Comparison of ENCODE assay signal across 10 cellular contexts in the genomic region with DNA sequence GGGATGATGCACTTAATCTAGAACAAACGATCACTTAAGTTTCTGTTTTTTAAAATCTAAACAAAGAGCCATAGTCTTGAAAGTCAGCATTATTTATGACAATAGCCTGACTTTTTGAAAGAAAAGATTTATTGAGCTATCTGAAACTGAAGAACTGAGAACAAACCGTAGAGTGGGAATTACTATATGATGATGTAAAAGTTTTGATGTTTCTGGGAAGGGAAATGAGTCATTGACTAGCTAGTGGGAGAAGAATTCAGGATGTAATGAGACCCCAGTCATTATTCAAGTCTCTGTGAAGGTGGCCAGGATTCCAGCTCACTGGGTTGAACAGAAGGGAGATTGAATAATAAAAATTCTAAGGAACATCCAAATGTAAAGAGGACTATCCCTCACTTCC.
A peak's percentile ranks its signal among the peaks of the same experiment; 100 is the strongest.
DNase-seq lines count a peak whose midpoint lies in the region; ATAC-seq and TF ChIP-seq lines count a peak whose summit lies in the region.
"Had no signal": no experiment of that assay in that cellular context is flagged by ENCODE, and none has a peak within 500 bp of the region (broad histone marks: within the 10 kb centered on the region; RNA-seq: fewer than 3 reads in every experiment).

No MANE protein-coding gene starts in this region.

- no peak overlapping the region for H3K27ac Mint-ChIP-seq in WTC11
- H3K27ac Mint-ChIP-seq in activated T-cell treated with anti-CD3 and anti-CD28 coated beads, Interleukin-2, amount 50 U/mL, for 72 hours, result no peak overlapping the region

- no peak for TF ChIP-seq CTCF in astrocyte of the spinal cord (IDR thresholded peaks at IDR 0.05; ENCODE audit: low read depth, low read length)
- TF ChIP-seq CTCF in hepatocyte (IDR thresholded peaks at IDR 0.05; ENCODE audit: poor library complexity), result no peak
- no peak for TF ChIP-seq CTCF in WTC11 (IDR thresholded peaks at IDR 0.05)

- H2AFZ ChIP-seq in ACC112 (ENCODE audit: low read length, unreplicated experiment) (no peak overlapping the region), hepatocyte (no peak overlapping the region)

- H3K79me2 ChIP-seq in ACC112 (ENCODE audit: control insufficient read depth, insufficient read depth, low read length, unreplicated experiment) (no peaks in the 10 kb centered on the region), hepatocyte (no peaks in the 10 kb centered on the region)

- no peaks in the 10 kb centered on the region for H3K9me3 Mint-ChIP-seq in activated T-cell treated with anti-CD3 and anti-CD28 coated beads, Interleukin-2, amount 50 U/mL, for 4 hours
- peaks cover 4% of the 10 kb centered on the region; the same call in 1 of the 2 replicates for H3K9me3 Mint-ChIP-seq in WTC11
- H3K9me3 Mint-ChIP-seq in activated T-cell treated with anti-CD3 and anti-CD28 coated beads, Interleukin-2, amount 50 U/mL, for 72 hours, result no peaks in the 10 kb centered on the region

- no peaks in the 10 kb centered on the region for H3K9me3 ChIP-seq in hepatocyte (ENCODE audit: low read depth)

- H3K4me3 ChIP-seq in ACC112 (ENCODE audit: low read depth, low read length) (peak overlapping the region; percentile 36; the same call in 1 of the 2 replicates), astrocyte of the spinal cord (ENCODE audit: low read depth, low read length) (no peak overlapping the region), hepatocyte (no peak overlapping the region)

- H3K4me3 Mint-ChIP-seq in activated T-cell treated with anti-CD3 and anti-CD28 coated beads, Interleukin-2, amount 50 U/mL, for 4 hours, result no peak overlapping the region
- no peak overlapping the region for H3K4me3 Mint-ChIP-seq in WTC11
- no peak overlapping the region for H3K4me3 Mint-ChIP-seq in activated T-cell treated with anti-CD3 and anti-CD28 coated beads, Interleukin-2, amount 50 U/mL, for 72 hours

- CTCF ChIA-PET in WTC11 (lab: Charles Lee), result no interaction called here

- no peak for ATAC-seq in activated T-cell treated with anti-CD3 and anti-CD28 coated beads, Interleukin-2, amount 50 U/mL, for 4 hours
- ATAC-seq in WTC11, result no peak
- ATAC-seq in activated T-cell treated with anti-CD3 and anti-CD28 coated beads, Interleukin-2, amount 50 U/mL, for 72 hours (replicated peaks in 1 of 2), result no peak

- H3K27me3 Mint-ChIP-seq in activated T-cell treated with anti-CD3 and anti-CD28 coated beads, Interleukin-2, amount 50 U/mL, for 4 hours (ENCODE audit: low read depth), result no peaks in the 10 kb centered on the region
- H3K27me3 Mint-ChIP-seq in WTC11 (ENCODE audit: low read depth), result no peaks in the 10 kb centered on the region
- H3K27me3 Mint-ChIP-seq in activated T-cell treated with anti-CD3 and anti-CD28 coated beads, Interleukin-2, amount 50 U/mL, for 72 hours (ENCODE audit: low read depth), result peaks cover 6% of the 10 kb centered on the region

- no peaks in the 10 kb centered on the region for H3K4me1 Mint-ChIP-seq in activated T-cell treated with anti-CD3 and anti-CD28 coated beads, Interleukin-2, amount 50 U/mL, for 4 hours (ENCODE audit: low read depth)
- peaks cover 42% of the 10 kb centered on the region for H3K4me1 Mint-ChIP-seq in WTC11
- no peaks in the 10 kb centered on the region for H3K4me1 Mint-ChIP-seq in activated T-cell treated with anti-CD3 and anti-CD28 coated beads, Interleukin-2, amount 50 U/mL, for 72 hours (ENCODE audit: low read depth)

- no peaks in the 10 kb centered on the region for H3K36me3 Mint-ChIP-seq in activated T-cell treated with anti-CD3 and anti-CD28 coated beads, Interleukin-2, amount 50 U/mL, for 4 hours (ENCODE audit: insufficient read depth)
- no peaks in the 10 kb centered on the region for H3K36me3 Mint-ChIP-seq in WTC11
- no peaks in the 10 kb centered on the region for H3K36me3 Mint-ChIP-seq in activated T-cell treated with anti-CD3 and anti-CD28 coated beads, Interleukin-2, amount 50 U/mL, for 72 hours (ENCODE audit: insufficient read depth in 2 of 2)

- no peak overlapping the region for H3K4me2 ChIP-seq in hepatocyte
- H3K4me2 ChIP-seq: KMS-11 had no signal

- peak overlapping the region; percentile 90 for H3K27ac ChIP-seq in ACC112 (ENCODE audit: low read depth, low read length)
- H3K27ac ChIP-seq in hepatocyte, result peak overlapping the region; percentile 45
- H3K27ac ChIP-seq: KMS-11 had no signal

- DNase-seq in HT1080 (ENCODE audit: low read depth) (peak; percentile 93), astrocyte of the spinal cord (ENCODE audit: low read depth, low spot score) (peak; percentile 95), hepatocyte (ENCODE audit: low spot score) (no peak), HUDEP-2 (lab: John Stamatoyannopoulos, UW; ENCODE audit: unreplicated experiment in 76 of 76) (no peak), WTC11 (ENCODE audit: low spot score) (no peak)
- DNase-seq in activated T-cell treated with anti-CD3 and anti-CD28 coated beads, Interleukin-2, amount 50 U/mL, for 4 hours, result no peak
- DNase-seq in activated T-cell treated with anti-CD3 and anti-CD28 coated beads, Interleukin-2, amount 50 U/mL, for 72 hours, result no peak
- DNase-seq: NCI-H2171 had no signal

- WGBS in hepatocyte (ENCODE audit: low lambda C conversion rate, missing lambda C conversion rate), result 60% methylated on average over 2 of the region's 2 CpGs

- in situ Hi-C loops in astrocyte of the spinal cord (cut with HindIII; ENCODE audit: low sequenced_read_pairs), result no loop called here

- H3K36me3 ChIP-seq in ACC112 (ENCODE audit: insufficient read depth, low read length), result no peaks in the 10 kb centered on the region
- H3K36me3 ChIP-seq in hepatocyte (replicated peaks; ENCODE audit: insufficient read depth, low read depth), result no peaks in the 10 kb centered on the region

- POLR2A ChIA-PET in WTC11 (lab: Charles Lee), result no interaction called here

- H3K4me1 ChIP-seq in ACC112 (ENCODE audit: control insufficient read depth, insufficient read depth, low read length, unreplicated experiment) (peaks cover 21% of the 10 kb centered on the region), hepatocyte (ENCODE audit: insufficient read depth) (no peaks in the 10 kb centered on the region)

- H3K9me2 ChIP-seq in hepatocyte (replicated peaks; ENCODE audit: insufficient read depth), result no peaks in the 10 kb centered on the region

- H3K27me3 ChIP-seq in ACC112 (ENCODE audit: insufficient read depth, low read length), result no peaks in the 10 kb centered on the region
- H3K27me3 ChIP-seq in hepatocyte, result no peaks in the 10 kb centered on the region

- H4K20me1 ChIP-seq in hepatocyte (ENCODE audit: insufficient read depth, poor library complexity, severe bottlenecking), result no peaks in the 10 kb centered on the region

TF ChIP-seq in WTC11, 78 proteins besides CTCF, POLR2A, EP300 and RAD21:
- no peak for TF ChIP-seq NR2C2 (CRISPR knock-in tag; IDR thresholded peaks at IDR 0.05)
- no peak for TF ChIP-seq JAZF1 (CRISPR knock-in tag; IDR thresholded peaks at IDR 0.05)
- TF ChIP-seq ZNF121 (CRISPR knock-in tag; IDR thresholded peaks at IDR 0.05), result no peak
- TF ChIP-seq, protein P1, sequence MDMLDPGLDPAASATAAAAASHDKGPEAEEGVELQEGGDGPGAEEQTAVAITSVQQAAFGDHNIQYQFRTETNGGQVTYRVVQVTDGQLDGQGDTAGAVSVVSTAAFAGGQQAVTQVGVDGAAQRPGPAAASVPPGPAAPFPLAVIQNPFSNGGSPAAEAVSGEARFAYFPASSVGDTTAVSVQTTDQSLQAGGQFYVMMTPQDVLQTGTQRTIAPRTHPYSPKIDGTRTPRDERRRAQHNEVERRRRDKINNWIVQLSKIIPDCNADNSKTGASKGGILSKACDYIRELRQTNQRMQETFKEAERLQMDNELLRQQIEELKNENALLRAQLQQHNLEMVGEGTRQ (CRISPR knock-in tag; IDR thresholded peaks at IDR 0.05), result no peak
- TF ChIP-seq ZNF232 (CRISPR knock-in tag; IDR thresholded peaks at IDR 0.05), result no peak
- TF ChIP-seq SMAD4 (CRISPR knock-in tag; IDR thresholded peaks at IDR 0.05), result no peak
- no peak for TF ChIP-seq PRRX2 (CRISPR knock-in tag; IDR thresholded peaks at IDR 0.05)
- TF ChIP-seq GTF2I (CRISPR knock-in tag; conservative IDR thresholded peaks at IDR 0.05), result no peak
- TF ChIP-seq, protein P2, sequence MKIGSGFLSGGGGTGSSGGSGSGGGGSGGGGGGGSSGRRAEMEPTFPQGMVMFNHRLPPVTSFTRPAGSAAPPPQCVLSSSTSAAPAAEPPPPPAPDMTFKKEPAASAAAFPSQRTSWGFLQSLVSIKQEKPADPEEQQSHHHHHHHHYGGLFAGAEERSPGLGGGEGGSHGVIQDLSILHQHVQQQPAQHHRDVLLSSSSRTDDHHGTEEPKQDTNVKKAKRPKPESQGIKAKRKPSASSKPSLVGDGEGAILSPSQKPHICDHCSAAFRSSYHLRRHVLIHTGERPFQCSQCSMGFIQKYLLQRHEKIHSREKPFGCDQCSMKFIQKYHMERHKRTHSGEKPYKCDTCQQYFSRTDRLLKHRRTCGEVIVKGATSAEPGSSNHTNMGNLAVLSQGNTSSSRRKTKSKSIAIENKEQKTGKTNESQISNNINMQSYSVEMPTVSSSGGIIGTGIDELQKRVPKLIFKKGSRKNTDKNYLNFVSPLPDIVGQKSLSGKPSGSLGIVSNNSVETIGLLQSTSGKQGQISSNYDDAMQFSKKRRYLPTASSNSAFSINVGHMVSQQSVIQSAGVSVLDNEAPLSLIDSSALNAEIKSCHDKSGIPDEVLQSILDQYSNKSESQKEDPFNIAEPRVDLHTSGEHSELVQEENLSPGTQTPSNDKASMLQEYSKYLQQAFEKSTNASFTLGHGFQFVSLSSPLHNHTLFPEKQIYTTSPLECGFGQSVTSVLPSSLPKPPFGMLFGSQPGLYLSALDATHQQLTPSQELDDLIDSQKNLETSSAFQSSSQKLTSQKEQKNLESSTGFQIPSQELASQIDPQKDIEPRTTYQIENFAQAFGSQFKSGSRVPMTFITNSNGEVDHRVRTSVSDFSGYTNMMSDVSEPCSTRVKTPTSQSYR (CRISPR knock-in tag; IDR thresholded peaks at IDR 0.05), result no peak
- no peak for TF ChIP-seq IRF2 (CRISPR knock-in tag; IDR thresholded peaks at IDR 0.05; ENCODE audit: borderline replicate concordance, low read depth)

Comparison
In these comparisons a context has a peak if more than half of its experiments do, and no peak if none do; other contexts are left out.
1. DNase-seq: peak in HT1080 (single experiment) and astrocyte of the spinal cord (single experiment); none in hepatocyte (single experiment), HUDEP-2 (0 of 76), activated T-cell treated with anti-CD3 and anti-CD28 coated beads, Interleukin-2, amount 50 U/mL, for 4 hours (single experiment), WTC11 (single experiment) and activated T-cell treated with anti-CD3 and anti-CD28 coated beads, Interleukin-2, amount 50 U/mL, for 72 hours (0 of 2).